In the genomic region with DNA sequence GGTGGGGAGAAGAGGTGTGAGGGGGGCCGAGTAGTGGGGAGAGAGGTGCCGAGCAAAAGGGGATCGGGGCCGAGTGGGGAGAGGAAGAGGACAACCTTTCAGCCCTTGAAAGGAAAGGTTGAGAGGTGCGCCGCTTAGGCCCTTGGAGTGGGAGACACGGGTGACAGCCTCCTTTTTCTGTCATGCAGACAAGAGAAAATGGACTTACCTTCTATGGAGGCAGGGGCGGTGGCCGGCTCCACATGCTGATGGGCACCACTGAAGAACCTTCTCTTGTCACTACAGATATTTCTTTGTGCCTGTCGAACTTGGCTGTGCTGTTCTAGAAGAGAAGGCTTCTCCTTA, we compare ENCODE assay signal across 8 cellular contexts. TPM values are rescaled to one million over a fixed set of nuclear protein-coding genes. Genes with fewer than 3 reads are reported as not detected.
A peak's percentile ranks its signal among the peaks of the same experiment; 100 is the strongest.
DNase-seq lines count a peak whose midpoint lies in the region; ATAC-seq and TF ChIP-seq lines count a peak whose summit lies in the region.

No MANE protein-coding gene starts in this region.

- POLR2A ChIA-PET in Panc1 (lab: Charles Lee) (interaction anchor here (0.5 kb wide), 1 partner anchor 268 kb away, joined by 5 read pairs; no protein-coding TSS in a partner anchor), HEK293T (lab: Yijun Ruan, JAX) (interaction anchor here (0.9 to 1.0 kb wide), 3 partner anchors 11 to 118 kb away, joined by 3 read pairs; no protein-coding TSS in a partner anchor)

- DNase-seq in activated CD8-positive, alpha-beta memory T cell treated with anti-CD3 and anti-CD28 coated beads, Interleukin-2, amount 50 U/mL, for 4 hours: peak; percentile 28
- DNase-seq in activated CD8-positive, alpha-beta memory T cell treated with anti-CD3 and anti-CD28 coated beads, Interleukin-2, amount 50 U/mL, for 48 hours: no peak
- DNase-seq in Panc1 (ENCODE audit: low read depth, low spot score) (no peak), chondrocyte (ENCODE audit: low spot score) (no peak), lung (ENCODE audit: low spot score) (peak; percentile 31), HEK293T (ENCODE audit: extremely low spot score) (no peak), NCI-H524 treated with DMSO at 0.1 percent for 48 hours (lab: John Stamatoyannopoulos, UW) (no peak)

- H3K4me1 Mint-ChIP-seq in chondrocyte (ENCODE audit: low read depth): peaks cover 30% of the 10 kb centered on the region

- no peak for ATAC-seq in Panc1
- ATAC-seq in lung (ENCODE audit: insufficient read depth, low FRiP score): no peak

- CTCF ChIA-PET in Panc1 (lab: Charles Lee): no interaction called here
- CTCF ChIA-PET in HEK293T (lab: Yijun Ruan, JAX): no interaction called here

- peak overlapping the region; percentile 100 for H3K27ac Mint-ChIP-seq in chondrocyte (ENCODE audit: unreplicated experiment)

- no peak for TF ChIP-seq CTCF in Panc1 (IDR thresholded peaks at IDR 0.05)
- no peak for TF ChIP-seq CTCF in chondrocyte (IDR thresholded peaks at IDR 0.05)
- TF ChIP-seq CTCF in lung (IDR thresholded peaks at IDR 0.05; ENCODE audit: control extremely low read depth, extremely low read depth): no peak

- H3K27me3 Mint-ChIP-seq in chondrocyte (ENCODE audit: low read depth): no peaks in the 10 kb centered on the region

- BruUV-seq in Panc1 (replicated peaks; lab: Mats Ljungman, UMichigan): no TSS peak

- peaks cover 6% of the 10 kb centered on the region; the same call in 1 of the 2 replicates for H3K4me1 ChIP-seq in Panc1 (ENCODE audit: control insufficient read depth, insufficient read depth, low read length)
- peaks cover 0 to 11% of the 10 kb centered on the region in 2 donors for H3K4me1 ChIP-seq in lung (ENCODE audit: control insufficient read depth in 2 of 2, insufficient read depth in 2 of 2, low read length in 2 of 2)
- peaks cover 3 to 35% (median 33%) of the 10 kb centered on the region in 5 donors for H3K4me1 ChIP-seq in subcutaneous abdominal adipose tissue (ENCODE audit: control insufficient read depth in 5 of 5, insufficient read depth in 5 of 5, low read length in 5 of 5)

- peak overlapping the region; percentile 77 to 96 (median 95) for H3K9ac ChIP-seq in subcutaneous abdominal adipose tissue (ENCODE audit: low read length in 5 of 5)

- H3K36me3 ChIP-seq in Panc1 (ENCODE audit: control insufficient read depth, insufficient read depth, low read length) (peaks cover 3% of the 10 kb centered on the region; the same call in 1 of the 2 replicates), lung (ENCODE audit: control insufficient read depth in 2 of 2, insufficient read depth in 2 of 2, low read length in 2 of 2) (peaks cover 4 to 6% of the 10 kb centered on the region in 2 donors), subcutaneous abdominal adipose tissue (ENCODE audit: control insufficient read depth in 5 of 5, insufficient read depth in 5 of 5, low read length in 5 of 5) (peaks cover 0 to 14% (median 4%) of the 10 kb centered on the region in 5 donors)

- peaks cover under 1% of the 10 kb centered on the region for H3K36me3 Mint-ChIP-seq in chondrocyte (ENCODE audit: low read depth)

- no peaks in the 10 kb centered on the region for H3K9me3 Mint-ChIP-seq in chondrocyte (ENCODE audit: low read depth)

- peak overlapping the region; percentile 99 for H3K4me3 Mint-ChIP-seq in chondrocyte (ENCODE audit: unreplicated experiment)

- no peaks in the 10 kb centered on the region for H3K9me3 ChIP-seq in Panc1 (ENCODE audit: control insufficient read depth, insufficient read depth, low read depth, low read length)
- no peaks in the 10 kb centered on the region for H3K9me3 ChIP-seq in lung (ENCODE audit: control insufficient read depth in 2 of 2, insufficient read depth in 1 of 2, low read length in 1 of 2)
- no peaks in the 10 kb centered on the region for H3K9me3 ChIP-seq in subcutaneous abdominal adipose tissue (ENCODE audit: control insufficient read depth in 5 of 5, low read length in 5 of 5)

- in situ Hi-C loops in Panc1 (cut with HindIII; ENCODE audit: low pct_unique_long_range_greater_than_20kb, low sequenced_read_pairs): no loop called here

- WGBS in lung, 2 donors: 0 to 1% methylated on average over 10 of the region's 10 CpGs

- H3K4me3 ChIP-seq in Panc1 (ENCODE audit: low read depth in 2 of 2, low read length in 2 of 2): peak overlapping the region; percentile 91 to 94
- peak overlapping the region; percentile 89 for H3K4me3 ChIP-seq in lung
- H3K4me3 ChIP-seq in subcutaneous abdominal adipose tissue (ENCODE audit: low read depth in 1 of 5, low read length in 5 of 5): peak overlapping the region; percentile 84 to 97 (median 94)

- intact Hi-C loops in Panc1 (cut with micrococcal nuclease; ENCODE audit: unreplicated experiment): no loop called here

- H3K27me3 ChIP-seq in Panc1 (ENCODE audit: control insufficient read depth, insufficient read depth, low read length) (no peaks in the 10 kb centered on the region), lung (ENCODE audit: control insufficient read depth, insufficient read depth) (no peaks in the 10 kb centered on the region), subcutaneous abdominal adipose tissue (ENCODE audit: control insufficient read depth in 5 of 5, insufficient read depth in 4 of 5, low read length in 5 of 5) (no peaks in the 10 kb centered on the region)

- H3K27ac ChIP-seq in Panc1 (ENCODE audit: low read length) (peak overlapping the region; percentile 90), lung (ENCODE audit: low read depth in 1 of 2, low read length in 1 of 2) (peak overlapping the region; percentile 84 to 96), subcutaneous abdominal adipose tissue (ENCODE audit: low read depth, low read length) (peak overlapping the region; percentile 94)

TF ChIP-seq in HEK293T, 16 proteins besides CTCF, POLR2A, EP300 and RAD21:
- TF ChIP-seq FOXA1 (IDR thresholded peaks at IDR 0.05) (no peak), CTBP1 (IDR thresholded peaks at IDR 0.05; ENCODE audit: borderline replicate concordance) (no peak), SUZ12 (IDR thresholded peaks at IDR 0.05) (no peak), ARNT (IDR thresholded peaks at IDR 0.05) (no peak), L3MBTL2 (conservative IDR thresholded peaks at IDR 0.05) (no peak), SP1 (IDR thresholded peaks at IDR 0.05) (no peak), BHLHE40 (IDR thresholded peaks at IDR 0.05; ENCODE audit: borderline replicate concordance) (no peak), LEF1 (IDR thresholded peaks at IDR 0.05; ENCODE audit: borderline replicate concordance) (no peak), PKNOX1 (IDR thresholded peaks at IDR 0.05) (no peak), ELF4 (IDR thresholded peaks at IDR 0.05) (no peak), FOXM1 (IDR thresholded peaks at IDR 0.05; ENCODE audit: borderline replicate concordance) (no peak), NFRKB (IDR thresholded peaks at IDR 0.05) (no peak), HDGF (IDR thresholded peaks at IDR 0.05; ENCODE audit: borderline replicate concordance) (no peak), FOXK2 (IDR thresholded peaks at IDR 0.05) (no peak), ZNF384 (IDR thresholded peaks at IDR 0.05) (no peak), TARDBP (IDR thresholded peaks at IDR 0.05) (no peak)
TF ChIP-seq in HEK293T: peak in this region for 0.

RNA-seq across cellular contexts. Expression of gene KLHL18, which starts 0.4 kb away (rescaled TPM):
- total RNA-seq in Panc1 (2021; ENCODE audit: unreplicated experiment): 35.4 TPM
- 27.9 TPM for polyA plus RNA-seq in Panc1 (2012; ENCODE audit: insufficient read length)
- 31.9 to 34.6 TPM (median 32.3 TPM) in 3 replicates for total RNA-seq in chondrocyte
- 10 to 100 TPM; 13.4 to 27.5 TPM for total RNA-seq in lung
- polyA plus RNA-seq in lung: 10 to 100 TPM; 15.2 to 20.7 TPM

RNA-seq across cellular contexts. Expression of gene KIF9, which starts 0.6 kb away (rescaled TPM):
- total RNA-seq in Panc1 (2021; ENCODE audit: unreplicated experiment) (8.9 TPM), chondrocyte (3.9 to 4.5 TPM (median 4.3 TPM) in 3 replicates), lung (10 to 100 TPM; 18.2 to 18.4 TPM)
- polyA plus RNA-seq in Panc1 (2012; ENCODE audit: insufficient read length): 14.7 TPM
- polyA plus RNA-seq in lung: 10 to 100 TPM; 13.6 to 17.6 TPM

Comparison
In these comparisons a context has a peak if more than half of its experiments do, and no peak if none do; other contexts are left out.
1. DNase-seq: peak in activated CD8-positive, alpha-beta memory T cell treated with anti-CD3 and anti-CD28 coated beads, Interleukin-2, amount 50 U/mL, for 4 hours (single experiment) and lung (single experiment); none in activated CD8-positive, alpha-beta memory T cell treated with anti-CD3 and anti-CD28 coated beads, Interleukin-2, amount 50 U/mL, for 48 hours (single experiment), Panc1 (single experiment), chondrocyte (single experiment), HEK293T (single experiment) and NCI-H524 treated with DMSO at 0.1 percent for 48 hours (single experiment).
2. Peak in every context shown above with its lines, with median percentiles within 50 percentile points of each other: H3K27ac ChIP-seq and H3K4me3 ChIP-seq.